7 cellular contexts compared by ENCODE assay signal in the genomic region with DNA sequence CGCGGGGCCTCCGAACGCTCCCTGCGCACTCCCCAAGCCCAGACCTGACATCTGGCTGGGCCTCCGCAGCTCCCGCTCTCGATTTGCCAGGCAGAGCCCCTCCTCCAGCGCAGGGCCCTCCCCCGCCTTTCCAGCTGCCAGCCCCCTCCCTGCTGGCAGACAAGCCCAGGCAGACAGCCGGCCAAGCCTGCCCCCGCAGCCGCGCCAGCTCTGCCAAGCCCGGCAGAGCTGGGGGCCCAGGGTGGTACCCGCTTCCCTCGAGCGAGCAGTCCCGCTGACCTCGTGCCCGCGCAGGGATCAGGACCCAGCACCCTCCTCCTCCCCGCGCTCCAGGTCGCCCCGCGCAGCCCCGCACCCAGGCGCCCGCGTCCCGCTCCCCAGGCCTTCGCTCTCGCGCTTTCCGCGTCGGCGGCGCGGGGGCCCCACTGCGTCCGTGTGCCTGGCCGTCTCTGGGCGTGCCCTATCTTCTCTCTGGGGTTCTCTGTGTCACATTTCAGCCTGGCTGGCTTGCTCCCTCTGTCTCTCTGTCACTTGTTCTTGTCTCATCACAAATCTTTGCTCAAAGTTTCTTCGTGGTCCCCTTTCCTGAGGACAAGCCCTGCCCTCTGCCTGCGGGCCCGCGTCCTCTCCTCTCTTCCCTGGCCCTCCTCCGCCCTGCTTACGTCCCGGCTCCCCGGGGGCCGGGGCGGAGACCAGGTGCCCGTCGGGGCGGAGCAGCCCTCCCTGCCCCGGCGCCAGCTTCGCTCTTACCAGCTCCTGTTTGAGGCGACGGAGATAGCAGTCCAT. TPM values are rescaled to one million over a fixed set of nuclear protein-coding genes. Genes with fewer than 3 reads are reported as not detected.
DNase-seq lines count a peak whose midpoint lies in the region; ATAC-seq, FAIRE-seq and TF ChIP-seq lines count a peak whose summit lies in the region.

No MANE protein-coding gene starts in this region.

- POLR2A ChIA-PET in GM12878 (lab: Charles Lee) = interaction anchor here (0.6 to 2.2 kb wide), 13 partner anchors 9 to 260 kb away, joined by 3 to 6 read pairs (median 3); partner anchors contain the start of gene RAP1A

- in situ Hi-C loops in GM12878 (cut with MboI) = no loop called here

- SMC1A ChIA-PET in GM12878 (lab: Charles Lee; ENCODE audit: uncharacterized antibody, unreplicated experiment) = interaction anchor here (0.6 to 4.8 kb wide), 14 partner anchors 9 to 299 kb away, joined by 3 to 31 read pairs (median 5); no protein-coding TSS in a partner anchor

- no peak for DNase-seq in GM12864 (ENCODE audit: low read depth)
- peak; percentile 74 for DNase-seq in GM23338 (ENCODE audit: low spot score)
- no peak for DNase-seq in SK-N-MC (ENCODE audit: low read depth, low spot score)
- DNase-seq in GM12878 (ENCODE audit: low read depth, low spot score) = no peak
- DNase-seq in iPS DF 6.9 (ENCODE audit: low read depth, low spot score) = no peak
- peak; percentile 4 for DNase-seq in retinal pigment epithelial cell (ENCODE audit: low read depth)

- H2AFZ ChIP-seq in GM23338 = peak overlapping the region; percentile 76
- peak overlapping the region; percentile 79 for H2AFZ ChIP-seq in KMS-11 (ENCODE audit: low read depth)
- H2AFZ ChIP-seq in GM12878 (ENCODE audit: control insufficient read depth, low read depth, low read length) = peak overlapping the region; percentile 85

- H3K4me1 Mint-ChIP-seq in GM23338 = peaks cover 4% of the 10 kb centered on the region; the same call in 2 of the 3 replicates

- peak overlapping the region; percentile 93 for H3K27ac ChIP-seq in GM23338 (ENCODE audit: low read depth)
- H3K27ac ChIP-seq in KMS-11 = peak overlapping the region; percentile 30; the same call in 1 of the 2 replicates
- H3K27ac ChIP-seq in SK-N-MC = no peak overlapping the region
- peak overlapping the region; percentile 45 for H3K27ac ChIP-seq in GM12878 (ENCODE audit: control insufficient read depth, insufficient read depth)
- no peak overlapping the region for H3K27ac ChIP-seq in iPS DF 6.9 (ENCODE audit: low read length)

- WGBS in GM12878 (ENCODE audit: insufficient coverage, insufficient replicate concordance, low lambda C conversion rate, missing lambda C conversion rate) = under 1% methylated on average over 58 of the region's 63 CpGs
- no CpG with 5 or more reads among the region's 63 CpGs for WGBS in iPS DF 6.9 (ENCODE audit: insufficient coverage, insufficient read length)

- H3K4me1 ChIP-seq in GM23338 (ENCODE audit: insufficient read depth) = peaks cover 47% of the 10 kb centered on the region
- H3K4me1 ChIP-seq in KMS-11 (ENCODE audit: low read depth, poor library complexity, severe bottlenecking) = peaks cover 9% of the 10 kb centered on the region
- peaks cover 11% of the 10 kb centered on the region for H3K4me1 ChIP-seq in GM12878 (ENCODE audit: control insufficient read depth, insufficient read depth, low read length)
- peaks cover 12% of the 10 kb centered on the region for H3K4me1 ChIP-seq in iPS DF 6.9 (ENCODE audit: control insufficient read depth, insufficient read depth, low read length)

- H3K79me2 ChIP-seq in GM23338 (replicated peaks; ENCODE audit: insufficient read depth) (peaks cover 31% of the 10 kb centered on the region), KMS-11 (ENCODE audit: insufficient read depth, low read depth) (no peaks in the 10 kb centered on the region), GM12878 (ENCODE audit: control insufficient read depth, insufficient read depth, low read length) (no peaks in the 10 kb centered on the region)

- H3K9me3 Mint-ChIP-seq in GM23338 = no peaks in the 10 kb centered on the region; the same call in 1 of the 3 replicates

- peak; percentile 61 for TF ChIP-seq POLR2A in GM12878 (IDR thresholded peaks at IDR 0.05; ENCODE audit: low read depth, low read length)

- no peaks in the 10 kb centered on the region for H3K9me2 ChIP-seq in GM23338 (ENCODE audit: insufficient read depth)

- peaks cover 22% of the 10 kb centered on the region for H3K27me3 Mint-ChIP-seq in GM23338 (ENCODE audit: insufficient read depth, low read depth, poor library complexity)

- FAIRE-seq in GM12878 (lab: Jason Lieb, UNC) = no peak

- CTCF ChIA-PET in GM12878 (lab: Yijun Ruan, JAX) = interaction anchor here (0.7 to 12.7 kb wide), 17 partner anchors 10 to 708 kb away, joined by 3 to 135 read pairs (median 5); no protein-coding TSS in a partner anchor

- H3K27me3 ChIP-seq in GM23338 (ENCODE audit: insufficient read depth) (peaks cover 18% of the 10 kb centered on the region), KMS-11 (ENCODE audit: insufficient read depth, low read depth) (no peaks in the 10 kb centered on the region), GM12878 (replicated peaks in 1 of 2; ENCODE audit: control insufficient read depth in 2 of 2, insufficient read depth in 2 of 2, low read length in 1 of 2) (peaks cover 0 to 6% of the 10 kb centered on the region in 2 experiments; a peak in 2 of 4 replicates), iPS DF 6.9 (ENCODE audit: control insufficient read depth, insufficient read depth, low read length) (no peaks in the 10 kb centered on the region)

- no TSS peak for BruUV-seq in GM12878 (replicated peaks; lab: Mats Ljungman, UMichigan)

- peak overlapping the region; percentile 84; the same call in 1 of the 2 replicates for H3K27ac Mint-ChIP-seq in GM23338

- H4K20me1 ChIP-seq in GM23338 (replicated peaks; ENCODE audit: insufficient read depth) (peaks cover 12% of the 10 kb centered on the region; the same call in 1 of the 2 replicates), KMS-11 (ENCODE audit: insufficient read depth) (no peaks in the 10 kb centered on the region), GM12878 (ENCODE audit: control insufficient read depth, insufficient read depth) (no peaks in the 10 kb centered on the region)

- H3K4me3 ChIP-seq in GM12864 (ENCODE audit: low read depth, low read length) (peak overlapping the region; percentile 59), GM23338 (peak overlapping the region; percentile 95), KMS-11 (IDR thresholded peaks at IDR 0.05; ENCODE audit: insufficient read depth, low read depth, low read length) (peak overlapping the region; percentile 5), SK-N-MC (peak overlapping the region; percentile 89), GM12878 (peak overlapping the region; percentile 86), iPS DF 6.9 (ENCODE audit: low read length) (peak overlapping the region; percentile 80), retinal pigment epithelial cell (ENCODE audit: low read length) (peak overlapping the region; percentile 49)

- no peak for TF ChIP-seq CTCF in GM12864 (IDR thresholded peaks at IDR 0.05; ENCODE audit: low read depth, low read length, missing control alignments)
- no peak for TF ChIP-seq CTCF in GM23338 (conservative IDR thresholded peaks at IDR 0.05; ENCODE audit: low read depth in 2 of 2)
- no peak for TF ChIP-seq CTCF in KMS-11 (conservative IDR thresholded peaks at IDR 0.05; ENCODE audit: low read depth, low read length)
- TF ChIP-seq CTCF in GM12878 (IDR thresholded peaks at IDR 0.05 in 2 of 3, conservative IDR thresholded peaks at IDR 0.05 in 1 of 3; ENCODE audit: control insufficient read depth in 2 of 3, extremely low read depth in 1 of 3, insufficient read depth in 1 of 3, low read depth in 3 of 3, low read length in 3 of 3) = no peak
- no peak for TF ChIP-seq CTCF in retinal pigment epithelial cell (conservative IDR thresholded peaks at IDR 0.05; ENCODE audit: low read depth, low read length)

- H3K4me2 ChIP-seq in GM23338 (peak overlapping the region; percentile 95), KMS-11 (peak overlapping the region; percentile 44), GM12878 (ENCODE audit: control insufficient read depth, insufficient read depth) (peak overlapping the region; percentile 100)

- no peaks in the 10 kb centered on the region for H3K9me3 ChIP-seq in SK-N-MC (ENCODE audit: low read depth, low read length)
- no peaks in the 10 kb centered on the region for H3K9me3 ChIP-seq in GM12878 (replicated peaks; ENCODE audit: control insufficient read depth, insufficient read depth, low read length)
- no peaks in the 10 kb centered on the region for H3K9me3 ChIP-seq in iPS DF 6.9 (ENCODE audit: control insufficient read depth, insufficient read depth, low read length)

- no peak for TF ChIP-seq EP300 in GM12878 (IDR thresholded peaks at IDR 0.05; ENCODE audit: borderline replicate concordance in 1 of 2, control insufficient read depth in 1 of 2, low read depth in 2 of 2, low read length in 2 of 2)

- H3K36me3 Mint-ChIP-seq in GM23338 (ENCODE audit: low read depth) = peaks cover 3% of the 10 kb centered on the region; the same call in 1 of the 3 replicates

- peak; percentile 25 for ATAC-seq in GM23338
- peak; percentile 70 for ATAC-seq in GM12878

- intact Hi-C loops in GM12878 (cut with micrococcal nuclease; ENCODE audit: unreplicated experiment) = loop anchor here (1.0 kb wide), 1 partner anchor 17 kb away; the partner anchor contains the start of gene DDX20

- TF ChIP-seq RAD21 in GM12878 (IDR thresholded peaks at IDR 0.05; ENCODE audit: insufficient read depth, low read depth, low read length) = no peak

- H3K9ac ChIP-seq in KMS-11 (peak overlapping the region; percentile 52; the same call in 1 of the 2 replicates), SK-N-MC (ENCODE audit: insufficient read length) (peak overlapping the region; percentile 41), GM12878 (ENCODE audit: control insufficient read depth, insufficient read depth, low read length) (peak overlapping the region; percentile 56)

- H3K4me3 Mint-ChIP-seq in GM23338 = no peak overlapping the region; the same call in 1 of the 3 replicates

- RAD21 ChIA-PET in GM12878 (lab: Charles Lee; ENCODE audit: unreplicated experiment) = interaction anchor here (0.7 to 3.9 kb wide), 17 partner anchors 9 to 519 kb away, joined by 3 to 26 read pairs (median 4); partner anchors contain the start of gene DDX20

- H3K36me3 ChIP-seq in GM23338 (ENCODE audit: insufficient read depth) (no peaks in the 10 kb centered on the region), KMS-11 (ENCODE audit: insufficient read depth) (no peaks in the 10 kb centered on the region), SK-N-MC (ENCODE audit: insufficient read depth, low read length) (no peaks in the 10 kb centered on the region), GM12878 (ENCODE audit: control insufficient read depth in 2 of 2, insufficient read depth in 2 of 2, low read length in 1 of 2) (no peaks in the 10 kb centered on the region), iPS DF 6.9 (ENCODE audit: control insufficient read depth, insufficient read depth, low read length) (no peaks in the 10 kb centered on the region)

- peaks cover 29% of the 10 kb centered on the region for H3F3A ChIP-seq in GM23338 (replicated peaks; ENCODE audit: low read depth)

RNA-seq across cellular contexts. Expression of gene INKA2, which starts 0.6 kb away (rescaled TPM):
- total RNA-seq in GM23338 (2014; rRNA removed; shearing (Covaris generic)) = 8.4 and 10.3 TPM in 2 replicates
- polyA plus RNA-seq in GM23338 (2016; fragmentation: Nextera tagmentation; extraction: Ambion mirVana) (2.8 and 3.7 TPM in 2 replicates), GM12878 (2011; rRNA removed) (0.68 and 0.85 TPM in 2 replicates), GM12878 (2014; fragmentation: Illumina TruSeq; extraction: Trizol) (0.96 TPM in 1 of 2 replicates, not detected in the other), GM12878 (2014; fragmentation: Nextera tagmentation; extraction: Ambion mirVana) (under 1 TPM in 1 of 2 experiments, not detected in 1; 0.38 TPM), GM12878 (2014; rRNA removed) (1.7 and 2.0 TPM in 2 replicates), GM12878 (2016; fragmentation: Nextera tagmentation; extraction: Ambion mirVana) (1 to 10 TPM; 3.0 to 3.8 TPM)
- total RNA-seq in GM12878 (2013; cell fraction: nucleolus; rRNA removed) = 1.4 and 1.7 TPM in 2 replicates
- total RNA-seq in GM12878 (2014; rRNA removed) (0.96 and 2.3 TPM in 2 replicates), GM12878 (2014; rRNA removed; fragmentation: Illumina TruSeq; extraction: Trizol) (1.3 and 2.0 TPM in 2 replicates), GM12878 (2021) (4.7 and 5.1 TPM in 2 replicates)
- 0.88 TPM for polyA plus RNA-seq in GM12878 (2011; ENCODE audit: low read depth)
- polyA plus RNA-seq in GM12878 (2011; cell fraction: cytosol; rRNA removed) = 0.85 and 0.87 TPM in 2 replicates
- 1.4 and 1.7 TPM in 2 replicates for polyA plus RNA-seq in GM12878 (2011; cell fraction: nucleus; rRNA removed)
- polyA plus RNA-seq in GM12878 (2012) = 1.7 and 2.7 TPM in 2 replicates
- 1.4 and 1.5 TPM in 2 replicates for polyA minus RNA-seq in GM12878 (2011; rRNA and poly(A)+ RNA removed)
- 0.62 TPM in 1 of 2 replicates, not detected in the other for polyA minus RNA-seq in GM12878 (2011; cell fraction: cytosol; rRNA and poly(A)+ RNA removed)
- polyA minus RNA-seq in GM12878 (2011; cell fraction: nucleus; rRNA and poly(A)+ RNA removed) = 1.3 TPM in 2 replicates

RNA-seq across cellular contexts. Expression of gene DDX20, which starts 17.1 kb away (rescaled TPM):
- total RNA-seq in GM23338 (2014; rRNA removed; shearing (Covaris generic)) = 38.3 and 54.4 TPM in 2 replicates
- polyA plus RNA-seq in GM23338 (2016; fragmentation: Nextera tagmentation; extraction: Ambion mirVana) (11.9 and 12.8 TPM in 2 replicates), GM12878 (2011; rRNA removed) (19.3 and 23.2 TPM in 2 replicates), GM12878 (2014; fragmentation: Illumina TruSeq; extraction: Trizol) (24.7 and 32.3 TPM in 2 replicates), GM12878 (2014; fragmentation: Nextera tagmentation; extraction: Ambion mirVana) (10 to 100 TPM in 1 of 2 experiments, 1 to 10 TPM in 1; 7.2 to 10.9 TPM), GM12878 (2014; rRNA removed) (16.6 and 17.6 TPM in 2 replicates), GM12878 (2016; fragmentation: Nextera tagmentation; extraction: Ambion mirVana) (10 to 100 TPM; 25.4 to 30.6 TPM)
- 31.3 and 31.4 TPM in 2 replicates for total RNA-seq in GM12878 (2013; cell fraction: nucleolus; rRNA removed)
- total RNA-seq in GM12878 (2014; rRNA removed) (25.0 and 25.7 TPM in 2 replicates), GM12878 (2014; rRNA removed; fragmentation: Illumina TruSeq; extraction: Trizol) (26.8 and 28.7 TPM in 2 replicates), GM12878 (2021) (21.8 and 26.3 TPM in 2 replicates)
- 4.7 TPM for polyA plus RNA-seq in GM12878 (2011; ENCODE audit: low read depth)
- 7.7 and 8.5 TPM in 2 replicates for polyA plus RNA-seq in GM12878 (2011; cell fraction: cytosol; rRNA removed)
- 21.6 and 27.1 TPM in 2 replicates for polyA plus RNA-seq in GM12878 (2011; cell fraction: nucleus; rRNA removed)
- polyA plus RNA-seq in GM12878 (2012) = 5.9 and 7.2 TPM in 2 replicates
- polyA minus RNA-seq in GM12878 (2011; rRNA and poly(A)+ RNA removed) = 9.7 and 18.4 TPM in 2 replicates
- 7.8 and 11.1 TPM in 2 replicates for polyA minus RNA-seq in GM12878 (2011; cell fraction: cytosol; rRNA and poly(A)+ RNA removed)
- 8.3 and 11.7 TPM in 2 replicates for polyA minus RNA-seq in GM12878 (2011; cell fraction: nucleus; rRNA and poly(A)+ RNA removed)

Comparison
In these comparisons a context has a peak if more than half of its experiments do, and no peak if none do; other contexts are left out.
1. DNase-seq: peak in GM23338 (single experiment) and retinal pigment epithelial cell (single experiment); none in GM12864 (single experiment), SK-N-MC (single experiment), GM12878 (single experiment) and iPS DF 6.9 (single experiment).
2. H3K4me3 ChIP-seq: peak in every context shown above with its lines; median percentile 95 in GM23338; 89 in SK-N-MC; 86 in GM12878; 80 in iPS DF 6.9; 59 in GM12864; 49 in retinal pigment epithelial cell; 5 in KMS-11.
3. H3K27ac ChIP-seq: peak in GM23338 (single experiment), KMS-11 (single experiment) and GM12878 (single experiment); none in SK-N-MC (single experiment) and iPS DF 6.9 (single experiment).
4. H3K4me2 ChIP-seq: peak in every context shown above with its lines; median percentile 100 in GM12878; 95 in GM23338; 44 in KMS-11.
5. Peak in every context shown above with its lines, with median percentiles within 50 percentile points of each other: H2AFZ ChIP-seq and H3K9ac ChIP-seq.